In the genomic region with DNA sequence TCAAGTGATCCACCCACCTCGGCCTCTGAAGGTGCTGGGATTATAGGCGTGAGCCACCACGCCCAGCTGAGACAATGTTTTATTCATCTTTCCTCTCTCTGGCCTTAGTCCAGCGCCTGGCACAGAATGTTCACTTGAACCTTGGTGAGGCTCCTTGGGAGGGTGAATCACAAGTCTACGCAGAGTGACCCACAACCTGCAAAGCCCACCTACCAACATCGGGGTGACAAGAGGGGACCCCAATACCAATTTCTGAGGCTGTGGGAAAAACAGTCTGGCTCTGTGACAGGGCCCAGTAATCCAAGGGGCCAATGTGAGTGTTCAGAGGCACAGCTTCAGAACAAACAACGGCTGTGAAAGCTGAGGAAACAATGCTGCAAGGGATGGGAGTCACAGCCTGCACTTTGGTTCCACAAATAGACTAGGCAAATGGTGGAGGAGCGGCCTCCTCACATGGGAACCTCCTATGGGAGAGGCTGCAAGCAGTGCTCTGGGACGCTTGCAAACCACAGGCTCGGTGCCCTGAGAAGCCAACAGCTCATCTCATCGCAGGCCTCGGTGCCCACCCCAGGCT, we compare ENCODE assay signal across 1 cellular context.
A peak's percentile ranks its signal among the peaks of the same experiment; 100 is the strongest.
TF ChIP-seq lines count a peak whose summit lies in the region.

No MANE protein-coding gene starts in this region.

TF ChIP-seq in HepG2, 621 proteins besides CTCF, POLR2A, EP300 and RAD21 (continued from another document and continues in another):
- TF ChIP-seq, protein P1, sequence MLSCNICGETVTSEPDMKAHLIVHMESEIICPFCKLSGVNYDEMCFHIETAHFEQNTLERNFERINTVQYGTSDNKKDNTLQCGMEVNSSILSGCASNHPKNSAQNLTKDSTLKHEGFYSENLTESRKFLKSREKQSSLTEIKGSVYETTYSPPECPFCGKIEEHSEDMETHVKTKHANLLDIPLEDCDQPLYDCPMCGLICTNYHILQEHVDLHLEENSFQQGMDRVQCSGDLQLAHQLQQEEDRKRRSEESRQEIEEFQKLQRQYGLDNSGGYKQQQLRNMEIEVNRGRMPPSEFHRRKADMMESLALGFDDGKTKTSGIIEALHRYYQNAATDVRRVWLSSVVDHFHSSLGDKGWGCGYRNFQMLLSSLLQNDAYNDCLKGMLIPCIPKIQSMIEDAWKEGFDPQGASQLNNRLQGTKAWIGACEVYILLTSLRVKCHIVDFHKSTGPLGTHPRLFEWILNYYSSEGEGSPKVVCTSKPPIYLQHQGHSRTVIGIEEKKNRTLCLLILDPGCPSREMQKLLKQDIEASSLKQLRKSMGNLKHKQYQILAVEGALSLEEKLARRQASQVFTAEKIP (CRISPR knock-in tag; IDR thresholded peaks at IDR 0.05; ENCODE audit: borderline replicate concordance): no peak
- TF ChIP-seq, protein P2, sequence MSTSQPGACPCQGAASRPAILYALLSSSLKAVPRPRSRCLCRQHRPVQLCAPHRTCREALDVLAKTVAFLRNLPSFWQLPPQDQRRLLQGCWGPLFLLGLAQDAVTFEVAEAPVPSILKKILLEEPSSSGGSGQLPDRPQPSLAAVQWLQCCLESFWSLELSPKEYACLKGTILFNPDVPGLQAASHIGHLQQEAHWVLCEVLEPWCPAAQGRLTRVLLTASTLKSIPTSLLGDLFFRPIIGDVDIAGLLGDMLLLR (CRISPR knock-in tag; IDR thresholded peaks at IDR 0.05): no peak
- TF ChIP-seq ZNF780A (CRISPR knock-in tag; IDR thresholded peaks at IDR 0.05): no peak
- TF ChIP-seq ZNF292 (CRISPR knock-in tag; IDR thresholded peaks at IDR 0.05; ENCODE audit: borderline replicate concordance, low read depth): peak; percentile 95
- TF ChIP-seq AGO2 (optimal IDR thresholded peaks at IDR 0.05; ENCODE audit: low read depth, low read length): no peak
- no peak for TF ChIP-seq SUZ12 (IDR thresholded peaks at IDR 0.05; ENCODE audit: low read depth, low read length)
- TF ChIP-seq, protein P3, sequence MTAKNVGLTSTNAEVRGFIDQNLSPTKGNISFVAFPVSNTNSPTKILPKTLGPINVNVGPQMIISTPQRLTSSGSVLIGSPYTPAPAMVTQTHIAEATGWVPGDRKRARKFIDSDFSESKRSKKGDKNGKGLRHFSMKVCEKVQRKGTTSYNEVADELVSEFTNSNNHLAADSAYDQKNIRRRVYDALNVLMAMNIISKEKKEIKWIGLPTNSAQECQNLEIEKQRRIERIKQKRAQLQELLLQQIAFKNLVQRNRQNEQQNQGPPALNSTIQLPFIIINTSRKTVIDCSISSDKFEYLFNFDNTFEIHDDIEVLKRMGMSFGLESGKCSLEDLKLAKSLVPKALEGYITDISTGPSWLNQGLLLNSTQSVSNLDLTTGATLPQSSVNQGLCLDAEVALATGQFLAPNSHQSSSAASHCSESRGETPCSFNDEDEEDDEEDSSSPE (CRISPR knock-in tag; IDR thresholded peaks at IDR 0.05): no peak; the same call in 1 of the 2 replicates
- TF ChIP-seq HMGA1 (CRISPR knock-in tag; conservative IDR thresholded peaks at IDR 0.05): no peak
- TF ChIP-seq, protein P4, sequence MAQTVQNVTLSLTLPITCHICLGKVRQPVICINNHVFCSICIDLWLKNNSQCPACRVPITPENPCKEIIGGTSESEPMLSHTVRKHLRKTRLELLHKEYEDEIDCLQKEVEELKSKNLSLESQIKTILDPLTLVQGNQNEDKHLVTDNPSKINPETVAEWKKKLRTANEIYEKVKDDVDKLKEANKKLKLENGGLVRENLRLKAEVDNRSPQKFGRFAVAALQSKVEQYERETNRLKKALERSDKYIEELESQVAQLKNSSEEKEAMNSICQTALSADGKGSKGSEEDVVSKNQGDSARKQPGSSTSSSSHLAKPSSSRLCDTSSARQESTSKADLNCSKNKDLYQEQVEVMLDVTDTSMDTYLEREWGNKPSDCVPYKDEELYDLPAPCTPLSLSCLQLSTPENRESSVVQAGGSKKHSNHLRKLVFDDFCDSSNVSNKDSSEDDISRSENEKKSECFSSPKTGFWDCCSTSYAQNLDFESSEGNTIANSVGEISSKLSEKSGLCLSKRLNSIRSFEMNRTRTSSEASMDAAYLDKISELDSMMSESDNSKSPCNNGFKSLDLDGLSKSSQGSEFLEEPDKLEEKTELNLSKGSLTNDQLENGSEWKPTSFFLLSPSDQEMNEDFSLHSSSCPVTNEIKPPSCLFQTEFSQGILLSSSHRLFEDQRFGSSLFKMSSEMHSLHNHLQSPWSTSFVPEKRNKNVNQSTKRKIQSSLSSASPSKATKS (CRISPR knock-in tag; IDR thresholded peaks at IDR 0.05): no peak
- TF ChIP-seq ZNF24 (IDR thresholded peaks at IDR 0.05): no peak; the same call in 1 of the 2 replicates
- no peak for TF ChIP-seq TSC22D2 (CRISPR knock-in tag; IDR thresholded peaks at IDR 0.05; ENCODE audit: borderline replicate concordance)
- TF ChIP-seq ZNF207 (IDR thresholded peaks at IDR 0.05; ENCODE audit: borderline replicate concordance): no peak
- TF ChIP-seq ZNF766 (CRISPR knock-in tag; IDR thresholded peaks at IDR 0.05; ENCODE audit: borderline replicate concordance): no peak
- 0 out of 2 replicates have a peak, but pooled peaks have one; percentile 48 for TF ChIP-seq RFXAP (CRISPR knock-in tag; IDR thresholded peaks at IDR 0.05; ENCODE audit: borderline replicate concordance)
- TF ChIP-seq, protein P5, sequence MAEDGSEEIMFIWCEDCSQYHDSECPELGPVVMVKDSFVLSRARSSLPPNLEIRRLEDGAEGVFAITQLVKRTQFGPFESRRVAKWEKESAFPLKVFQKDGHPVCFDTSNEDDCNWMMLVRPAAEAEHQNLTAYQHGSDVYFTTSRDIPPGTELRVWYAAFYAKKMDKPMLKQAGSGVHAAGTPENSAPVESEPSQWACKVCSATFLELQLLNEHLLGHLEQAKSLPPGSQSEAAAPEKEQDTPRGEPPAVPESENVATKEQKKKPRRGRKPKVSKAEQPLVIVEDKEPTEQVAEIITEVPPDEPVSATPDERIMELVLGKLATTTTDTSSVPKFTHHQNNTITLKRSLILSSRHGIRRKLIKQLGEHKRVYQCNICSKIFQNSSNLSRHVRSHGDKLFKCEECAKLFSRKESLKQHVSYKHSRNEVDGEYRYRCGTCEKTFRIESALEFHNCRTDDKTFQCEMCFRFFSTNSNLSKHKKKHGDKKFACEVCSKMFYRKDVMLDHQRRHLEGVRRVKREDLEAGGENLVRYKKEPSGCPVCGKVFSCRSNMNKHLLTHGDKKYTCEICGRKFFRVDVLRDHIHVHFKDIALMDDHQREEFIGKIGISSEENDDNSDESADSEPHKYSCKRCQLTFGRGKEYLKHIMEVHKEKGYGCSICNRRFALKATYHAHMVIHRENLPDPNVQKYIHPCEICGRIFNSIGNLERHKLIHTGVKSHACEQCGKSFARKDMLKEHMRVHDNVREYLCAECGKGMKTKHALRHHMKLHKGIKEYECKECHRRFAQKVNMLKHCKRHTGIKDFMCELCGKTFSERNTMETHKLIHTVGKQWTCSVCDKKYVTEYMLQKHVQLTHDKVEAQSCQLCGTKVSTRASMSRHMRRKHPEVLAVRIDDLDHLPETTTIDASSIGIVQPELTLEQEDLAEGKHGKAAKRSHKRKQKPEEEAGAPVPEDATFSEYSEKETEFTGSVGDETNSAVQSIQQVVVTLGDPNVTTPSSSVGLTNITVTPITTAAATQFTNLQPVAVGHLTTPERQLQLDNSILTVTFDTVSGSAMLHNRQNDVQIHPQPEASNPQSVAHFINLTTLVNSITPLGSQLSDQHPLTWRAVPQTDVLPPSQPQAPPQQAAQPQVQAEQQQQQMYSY (CRISPR knock-in tag; IDR thresholded peaks at IDR 0.05): no peak
- TF ChIP-seq, protein P6, sequence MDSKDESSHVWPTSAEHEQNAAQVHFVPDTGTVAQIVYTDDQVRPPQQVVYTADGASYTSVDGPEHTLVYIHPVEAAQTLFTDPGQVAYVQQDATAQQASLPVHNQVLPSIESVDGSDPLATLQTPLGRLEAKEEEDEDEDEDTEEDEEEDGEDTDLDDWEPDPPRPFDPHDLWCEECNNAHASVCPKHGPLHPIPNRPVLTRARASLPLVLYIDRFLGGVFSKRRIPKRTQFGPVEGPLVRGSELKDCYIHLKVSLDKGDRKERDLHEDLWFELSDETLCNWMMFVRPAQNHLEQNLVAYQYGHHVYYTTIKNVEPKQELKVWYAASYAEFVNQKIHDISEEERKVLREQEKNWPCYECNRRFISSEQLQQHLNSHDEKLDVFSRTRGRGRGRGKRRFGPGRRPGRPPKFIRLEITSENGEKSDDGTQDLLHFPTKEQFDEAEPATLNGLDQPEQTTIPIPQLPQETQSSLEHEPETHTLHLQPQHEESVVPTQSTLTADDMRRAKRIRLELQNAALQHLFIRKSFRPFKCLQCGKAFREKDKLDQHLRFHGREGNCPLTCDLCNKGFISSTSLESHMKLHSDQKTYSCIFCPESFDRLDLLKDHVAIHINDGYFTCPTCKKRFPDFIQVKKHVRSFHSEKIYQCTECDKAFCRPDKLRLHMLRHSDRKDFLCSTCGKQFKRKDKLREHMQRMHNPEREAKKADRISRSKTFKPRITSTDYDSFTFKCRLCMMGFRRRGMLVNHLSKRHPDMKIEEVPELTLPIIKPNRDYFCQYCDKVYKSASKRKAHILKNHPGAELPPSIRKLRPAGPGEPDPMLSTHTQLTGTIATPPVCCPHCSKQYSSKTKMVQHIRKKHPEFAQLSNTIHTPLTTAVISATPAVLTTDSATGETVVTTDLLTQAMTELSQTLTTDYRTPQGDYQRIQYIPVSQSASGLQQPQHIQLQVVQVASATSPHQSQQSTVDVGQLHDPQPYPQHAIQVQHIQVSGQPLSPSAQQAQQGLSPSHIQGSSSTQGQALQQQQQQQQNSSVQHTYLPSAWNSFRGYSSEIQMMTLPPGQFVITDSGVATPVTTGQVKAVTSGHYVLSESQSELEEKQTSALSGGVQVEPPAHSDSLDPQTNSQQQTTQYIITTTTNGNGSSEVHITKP (CRISPR knock-in tag; IDR thresholded peaks at IDR 0.05; ENCODE audit: low read depth): no peak
- TF ChIP-seq MYNN (CRISPR knock-in tag; IDR thresholded peaks at IDR 0.05; ENCODE audit: low read depth): no peak
- TF ChIP-seq KLF15 (CRISPR knock-in tag; IDR thresholded peaks at IDR 0.05; ENCODE audit: borderline replicate concordance): no peak
- no peak for TF ChIP-seq TP53 (CRISPR knock-in tag; conservative IDR thresholded peaks at IDR 0.05)
- no peak for TF ChIP-seq CENPX (CRISPR knock-in tag; IDR thresholded peaks at IDR 0.05)
- TF ChIP-seq ZBTB21 (CRISPR knock-in tag; IDR thresholded peaks at IDR 0.05): no peak
- TF ChIP-seq, protein P7, sequence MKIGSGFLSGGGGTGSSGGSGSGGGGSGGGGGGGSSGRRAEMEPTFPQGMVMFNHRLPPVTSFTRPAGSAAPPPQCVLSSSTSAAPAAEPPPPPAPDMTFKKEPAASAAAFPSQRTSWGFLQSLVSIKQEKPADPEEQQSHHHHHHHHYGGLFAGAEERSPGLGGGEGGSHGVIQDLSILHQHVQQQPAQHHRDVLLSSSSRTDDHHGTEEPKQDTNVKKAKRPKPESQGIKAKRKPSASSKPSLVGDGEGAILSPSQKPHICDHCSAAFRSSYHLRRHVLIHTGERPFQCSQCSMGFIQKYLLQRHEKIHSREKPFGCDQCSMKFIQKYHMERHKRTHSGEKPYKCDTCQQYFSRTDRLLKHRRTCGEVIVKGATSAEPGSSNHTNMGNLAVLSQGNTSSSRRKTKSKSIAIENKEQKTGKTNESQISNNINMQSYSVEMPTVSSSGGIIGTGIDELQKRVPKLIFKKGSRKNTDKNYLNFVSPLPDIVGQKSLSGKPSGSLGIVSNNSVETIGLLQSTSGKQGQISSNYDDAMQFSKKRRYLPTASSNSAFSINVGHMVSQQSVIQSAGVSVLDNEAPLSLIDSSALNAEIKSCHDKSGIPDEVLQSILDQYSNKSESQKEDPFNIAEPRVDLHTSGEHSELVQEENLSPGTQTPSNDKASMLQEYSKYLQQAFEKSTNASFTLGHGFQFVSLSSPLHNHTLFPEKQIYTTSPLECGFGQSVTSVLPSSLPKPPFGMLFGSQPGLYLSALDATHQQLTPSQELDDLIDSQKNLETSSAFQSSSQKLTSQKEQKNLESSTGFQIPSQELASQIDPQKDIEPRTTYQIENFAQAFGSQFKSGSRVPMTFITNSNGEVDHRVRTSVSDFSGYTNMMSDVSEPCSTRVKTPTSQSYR (CRISPR knock-in tag; IDR thresholded peaks at IDR 0.05; ENCODE audit: borderline replicate concordance): peak; percentile 27; the same call in 1 of the 2 replicates
- TF ChIP-seq CC2D1A (CRISPR knock-in tag; IDR thresholded peaks at IDR 0.05): peak; percentile 89; the same call in 1 of the 2 replicates
- TF ChIP-seq, protein P8, sequence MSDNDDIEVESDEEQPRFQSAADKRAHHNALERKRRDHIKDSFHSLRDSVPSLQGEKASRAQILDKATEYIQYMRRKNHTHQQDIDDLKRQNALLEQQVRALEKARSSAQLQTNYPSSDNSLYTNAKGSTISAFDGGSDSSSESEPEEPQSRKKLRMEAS (IDR thresholded peaks at IDR 0.05): peak; percentile 79; the same call in 1 of the 2 replicates
- TF ChIP-seq SIX1 (CRISPR knock-in tag; IDR thresholded peaks at IDR 0.05; ENCODE audit: borderline replicate concordance): no peak
- TF ChIP-seq GLI4 (CRISPR knock-in tag; IDR thresholded peaks at IDR 0.05; ENCODE audit: borderline replicate concordance): peak; percentile 23; the same call in 1 of the 2 replicates
- TF ChIP-seq BRD4 (CRISPR knock-in tag; IDR thresholded peaks at IDR 0.05): peak; percentile 98
- TF ChIP-seq CBX2 (IDR thresholded peaks at IDR 0.05; ENCODE audit: low read depth, low read length): no peak
- TF ChIP-seq CBX2 (CRISPR knock-in tag; IDR thresholded peaks at IDR 0.05; ENCODE audit: low read depth): no peak
- peak; percentile 71; the same call in 1 of the 2 replicates for TF ChIP-seq ZSCAN31 (CRISPR knock-in tag; IDR thresholded peaks at IDR 0.05; ENCODE audit: low read depth)
- no peak for TF ChIP-seq SMAD1 (CRISPR knock-in tag; IDR thresholded peaks at IDR 0.05; ENCODE audit: borderline replicate concordance, low read depth)
- TF ChIP-seq, protein P9, sequence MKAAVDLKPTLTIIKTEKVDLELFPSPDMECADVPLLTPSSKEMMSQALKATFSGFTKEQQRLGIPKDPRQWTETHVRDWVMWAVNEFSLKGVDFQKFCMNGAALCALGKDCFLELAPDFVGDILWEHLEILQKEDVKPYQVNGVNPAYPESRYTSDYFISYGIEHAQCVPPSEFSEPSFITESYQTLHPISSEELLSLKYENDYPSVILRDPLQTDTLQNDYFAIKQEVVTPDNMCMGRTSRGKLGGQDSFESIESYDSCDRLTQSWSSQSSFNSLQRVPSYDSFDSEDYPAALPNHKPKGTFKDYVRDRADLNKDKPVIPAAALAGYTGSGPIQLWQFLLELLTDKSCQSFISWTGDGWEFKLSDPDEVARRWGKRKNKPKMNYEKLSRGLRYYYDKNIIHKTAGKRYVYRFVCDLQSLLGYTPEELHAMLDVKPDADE (CRISPR knock-in tag; IDR thresholded peaks at IDR 0.05): no peak
- no peak for TF ChIP-seq ZNF616 (CRISPR knock-in tag; IDR thresholded peaks at IDR 0.05; ENCODE audit: low read depth)
- TF ChIP-seq, protein P10, sequence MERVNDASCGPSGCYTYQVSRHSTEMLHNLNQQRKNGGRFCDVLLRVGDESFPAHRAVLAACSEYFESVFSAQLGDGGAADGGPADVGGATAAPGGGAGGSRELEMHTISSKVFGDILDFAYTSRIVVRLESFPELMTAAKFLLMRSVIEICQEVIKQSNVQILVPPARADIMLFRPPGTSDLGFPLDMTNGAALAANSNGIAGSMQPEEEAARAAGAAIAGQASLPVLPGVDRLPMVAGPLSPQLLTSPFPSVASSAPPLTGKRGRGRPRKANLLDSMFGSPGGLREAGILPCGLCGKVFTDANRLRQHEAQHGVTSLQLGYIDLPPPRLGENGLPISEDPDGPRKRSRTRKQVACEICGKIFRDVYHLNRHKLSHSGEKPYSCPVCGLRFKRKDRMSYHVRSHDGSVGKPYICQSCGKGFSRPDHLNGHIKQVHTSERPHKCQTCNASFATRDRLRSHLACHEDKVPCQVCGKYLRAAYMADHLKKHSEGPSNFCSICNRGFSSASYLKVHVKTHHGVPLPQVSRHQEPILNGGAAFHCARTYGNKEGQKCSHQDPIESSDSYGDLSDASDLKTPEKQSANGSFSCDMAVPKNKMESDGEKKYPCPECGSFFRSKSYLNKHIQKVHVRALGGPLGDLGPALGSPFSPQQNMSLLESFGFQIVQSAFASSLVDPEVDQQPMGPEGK (CRISPR knock-in tag; IDR thresholded peaks at IDR 0.05): no peak; the same call in 1 of the 2 replicates
